ENCODE assay signal across 10 cellular contexts in genomic region chr7:41702635-41703371, GRCh38. TPM values are rescaled to one million over a fixed set of nuclear protein-coding genes. Genes with fewer than 3 reads are reported as not detected.
DNase-seq lines count a peak whose midpoint lies in the region; ATAC-seq and TF ChIP-seq lines count a peak whose summit lies in the region.
"Had no signal": no experiment of that assay in that cellular context is flagged by ENCODE, and none has a peak within 500 bp of the region (broad histone marks: within the 10 kb centered on the region; RNA-seq: fewer than 3 reads in every experiment).

Gene INHBA, minus strand, starts transcription at chr7:41703090. Its CDS starts 2,716 bp downstream, at chr7:41700374.

- H2AFZ ChIP-seq in GM23338: 0 out of 2 replicates have a peak within 1 kb of the TSS, but pooled peaks have one; percentile 4
- H2AFZ ChIP-seq: neural progenitor cell had no signal

- no peak within 1 kb of the TSS for H3K27ac Mint-ChIP-seq in GM23338
- no peak within 1 kb of the TSS for H3K27ac Mint-ChIP-seq in activated T-helper 1 cell treated with anti-CD3 and anti-CD28 coated beads, Interleukin-12 subunit alpha, Interleukin-12 subunit beta, Interleukin-2, Interleukin-4 antibody, amounts not matched to agents 30 ng/mL and 10 ng/mL and 1 ng/mL, durations not matched to agents 14 hours and 24 hours and 36 hours
- H3K27ac Mint-ChIP-seq: neural progenitor cell had no signal

- H3K4me3 Mint-ChIP-seq in GM23338: peak within 1 kb of the TSS; percentile 78; the same call in 2 of the 3 replicates
- H3K4me3 Mint-ChIP-seq in activated T-helper 1 cell treated with anti-CD3 and anti-CD28 coated beads, Interleukin-12 subunit alpha, Interleukin-12 subunit beta, Interleukin-2, Interleukin-4 antibody, amounts not matched to agents 30 ng/mL and 10 ng/mL and 1 ng/mL, durations not matched to agents 14 hours and 24 hours and 36 hours: peak within 1 kb of the TSS; percentile 27

- 0 out of 2 replicates have a peak, but pooled peaks cover 4% of the 10 kb centered on the region for H3K79me2 ChIP-seq in GM23338 (replicated peaks; ENCODE audit: insufficient read depth)

- peaks cover 28% of the 10 kb centered on the region for H3K27me3 Mint-ChIP-seq in GM23338 (ENCODE audit: insufficient read depth, low read depth, poor library complexity)
- peaks cover 57% of the 10 kb centered on the region for H3K27me3 Mint-ChIP-seq in activated T-helper 1 cell treated with anti-CD3 and anti-CD28 coated beads, Interleukin-12 subunit alpha, Interleukin-12 subunit beta, Interleukin-2, Interleukin-4 antibody, amounts not matched to agents 30 ng/mL and 10 ng/mL and 1 ng/mL, durations not matched to agents 14 hours and 24 hours and 36 hours (ENCODE audit: insufficient read depth)

- H3K36me3 ChIP-seq in GM23338 (ENCODE audit: insufficient read depth): no peaks in the 10 kb centered on the region
- H3K36me3 ChIP-seq: neural progenitor cell had no signal

- peaks cover 65% of the 10 kb centered on the region for H3K4me1 ChIP-seq in GM23338 (ENCODE audit: insufficient read depth)

- H3K36me3 Mint-ChIP-seq in GM23338 (ENCODE audit: low read depth): no peaks in the 10 kb centered on the region
- H3K36me3 Mint-ChIP-seq in activated T-helper 1 cell treated with anti-CD3 and anti-CD28 coated beads, Interleukin-12 subunit alpha, Interleukin-12 subunit beta, Interleukin-2, Interleukin-4 antibody, amounts not matched to agents 30 ng/mL and 10 ng/mL and 1 ng/mL, durations not matched to agents 14 hours and 24 hours and 36 hours (ENCODE audit: low read depth): peaks cover 2% of the 10 kb centered on the region
- H3K36me3 Mint-ChIP-seq: neural progenitor cell had no signal

- H4K20me1 ChIP-seq in GM23338 (replicated peaks; ENCODE audit: insufficient read depth): no peaks in the 10 kb centered on the region

- H3K9me3 Mint-ChIP-seq in GM23338: no peaks in the 10 kb centered on the region
- H3K9me3 Mint-ChIP-seq in activated T-helper 1 cell treated with anti-CD3 and anti-CD28 coated beads, Interleukin-12 subunit alpha, Interleukin-12 subunit beta, Interleukin-2, Interleukin-4 antibody, amounts not matched to agents 30 ng/mL and 10 ng/mL and 1 ng/mL, durations not matched to agents 14 hours and 24 hours and 36 hours: no peaks in the 10 kb centered on the region
- H3K9me3 Mint-ChIP-seq: neural progenitor cell had no signal

- no peak within 1 kb of the TSS for H3K27ac ChIP-seq in GM23338 (ENCODE audit: low read depth)
- H3K27ac ChIP-seq: neural progenitor cell had no signal

- intact Hi-C loops in activated T-helper 1 cell treated with anti-CD3 and anti-CD28 coated beads, Interleukin-12 subunit alpha, Interleukin-12 subunit beta, Interleukin-2, Interleukin-4 antibody, amounts not matched to agents 30 ng/mL and 10 ng/mL and 1 ng/mL, durations not matched to agents 14 hours and 24 hours and 36 hours (cut with micrococcal nuclease): loop anchor here (10.0 kb wide), 2 partner anchors 182 to 1198 kb away; no protein-coding TSS in a partner anchor
- intact Hi-C loops in Right ventricle myocardium inferior (cut with DNase I): no loop called here

- no peaks in the 10 kb centered on the region for H3K9me2 ChIP-seq in GM23338 (ENCODE audit: insufficient read depth)

- ATAC-seq in GM23338 (no peak), Right ventricle myocardium inferior (peak; percentile 44)

- H3K4me1 Mint-ChIP-seq in GM23338: peaks cover 71% of the 10 kb centered on the region
- H3K4me1 Mint-ChIP-seq in activated T-helper 1 cell treated with anti-CD3 and anti-CD28 coated beads, Interleukin-12 subunit alpha, Interleukin-12 subunit beta, Interleukin-2, Interleukin-4 antibody, amounts not matched to agents 30 ng/mL and 10 ng/mL and 1 ng/mL, durations not matched to agents 14 hours and 24 hours and 36 hours (ENCODE audit: low read depth): peaks cover 8% of the 10 kb centered on the region

- H3K4me2 ChIP-seq in GM23338: peak within 1 kb of the TSS; percentile 91

- peaks cover 29% of the 10 kb centered on the region for H3K27me3 ChIP-seq in GM23338 (ENCODE audit: insufficient read depth)

- DNase-seq in GM23338 (ENCODE audit: low spot score) (no peak), Right ventricle myocardium inferior (ENCODE audit: missing footprints) (no peak), renal cortical epithelial cell (ENCODE audit: low read depth) (peak; percentile 44), KG1 (lab: John Stamatoyannopoulos, UW) (no peak), NCI-H2107 (lab: John Stamatoyannopoulos, UW) (no peak), NCI-H1930 (lab: John Stamatoyannopoulos, UW) (no peak)
- DNase-seq in activated T-helper 1 cell treated with anti-CD3 and anti-CD28 coated beads, Interleukin-12 subunit alpha, Interleukin-12 subunit beta, Interleukin-2, Interleukin-4 antibody, amounts not matched to agents 30 ng/mL and 10 ng/mL and 1 ng/mL, durations not matched to agents 14 hours and 24 hours and 36 hours (ENCODE audit: low spot score): no peak
- no peak for DNase-seq in activated CD4-positive, alpha-beta T cell treated with anti-CD3 and anti-CD28 coated beads, Interleukin-2, amount 50 U/mL, for 48 hours

- no peak for TF ChIP-seq CTCF in GM23338 (conservative IDR thresholded peaks at IDR 0.05; ENCODE audit: low read depth in 2 of 2)

- no peak within 1 kb of the TSS for H3K4me3 ChIP-seq in GM23338
- H3K4me3 ChIP-seq: neural progenitor cell had no signal

- peaks cover 7% of the 10 kb centered on the region; the same call in 1 of the 2 replicates for H3F3A ChIP-seq in GM23338 (replicated peaks; ENCODE audit: low read depth)

TF ChIP-seq in GM23338, 12 proteins besides CTCF, POLR2A, EP300 and RAD21 (continues in another document):
- no peak for TF ChIP-seq ZNF114 (CRISPR knock-in tag; IDR thresholded peaks at IDR 0.05)
- TF ChIP-seq EZH2phosphoT487 (IDR thresholded peaks at IDR 0.05; ENCODE audit: unreplicated experiment): no peak
- TF ChIP-seq POLR2AphosphoS5 (IDR thresholded peaks at IDR 0.05; ENCODE audit: low read depth): no peak
- no peak for TF ChIP-seq REST (IDR thresholded peaks at IDR 0.05; ENCODE audit: unreplicated experiment)
- TF ChIP-seq JUNB (IDR thresholded peaks at IDR 0.05; ENCODE audit: unreplicated experiment): no peak
- no peak for TF ChIP-seq ZNF331 (CRISPR knock-in tag; IDR thresholded peaks at IDR 0.05; ENCODE audit: low read depth)
- TF ChIP-seq CREB1 (CRISPR knock-in tag; IDR thresholded peaks at IDR 0.05; ENCODE audit: low read depth): no peak
- TF ChIP-seq ETS1 (IDR thresholded peaks at IDR 0.05): no peak
- no peak for TF ChIP-seq STAT1 (IDR thresholded peaks at IDR 0.05; ENCODE audit: unreplicated experiment)
- TF ChIP-seq EZH2 (IDR thresholded peaks at IDR 0.05; ENCODE audit: low read depth, unreplicated experiment): no peak

RNA-seq across cellular contexts. Expression of gene INHBA, which starts in this region (rescaled TPM):
- total RNA-seq in GM23338 (2014; rRNA removed; shearing (Covaris generic)): 0.94 and 1.0 TPM in 2 replicates
- 1.0 and 1.3 TPM in 2 replicates for polyA plus RNA-seq in GM23338 (2016; fragmentation: Nextera tagmentation; extraction: Ambion mirVana)
- total RNA-seq in activated T-helper 1 cell treated with anti-CD3 and anti-CD28 coated beads, Interleukin-12 subunit alpha, Interleukin-12 subunit beta, Interleukin-2, Interleukin-4 antibody, amounts not matched to agents 30 ng/mL and 10 ng/mL and 1 ng/mL, durations not matched to agents 14 hours and 24 hours and 36 hours: 1.9 and 2.5 TPM in 2 replicates
- total RNA-seq in Right ventricle myocardium inferior (0.89 TPM), renal cortical epithelial cell (2.1 and 19.6 TPM in 2 replicates)
- total RNA-seq: G401 had no signal

Comparison
In these comparisons a context has a peak if more than half of its experiments do, and no peak if none do; other contexts are left out.
1. Peak in ATAC-seq in Right ventricle myocardium inferior; RNA of the gene not detected or under 1 TPM.